Comparison of ENCODE assay signal across 8 cellular contexts in genomic region chr18:74147779-74148542, GRCh38. TPM values are rescaled to one million over a fixed set of nuclear protein-coding genes. Genes with fewer than 3 reads are reported as not detected.
A peak's percentile ranks its signal among the peaks of the same experiment; 100 is the strongest.
DNase-seq lines count a peak whose midpoint lies in the region; ATAC-seq and TF ChIP-seq lines count a peak whose summit lies in the region.

Gene FBXO15, minus strand, starts transcription at chr18:74147834. Its CDS starts 49 bp downstream, at chr18:74147785.
Gene TIMM21, plus strand, starts transcription at chr18:74148523. Its CDS starts 286 bp downstream, at chr18:74148809.

- peak within 1 kb of the TSS; percentile 78 to 94 (median 91) for H3K27ac ChIP-seq in BLaER1 treated with 17β-estradiol and CSF1 and Interleukin-3, amounts not matched to agents 10 nM and 100 nM
- peak within 1 kb of the TSS; percentile 95 for H3K27ac ChIP-seq in colonic mucosa

- peak within 1 kb of the TSS; percentile 97 for H3K27ac Mint-ChIP-seq in activated CD4-positive, alpha-beta T cell treated with anti-CD3 and anti-CD28 coated beads, Interleukin-2, amount 10 ng/mL, durations not matched to agents 24 days and 14 days

- DNase-seq in NCI-H526 (lab: John Stamatoyannopoulos, UW), result peak; percentile 95 to 97
- peak; percentile 99 for DNase-seq in activated CD4-positive, alpha-beta T cell treated with anti-CD3 and anti-CD28 coated beads, Interleukin-2, amount 10 ng/mL, durations not matched to agents 24 days and 14 days
- DNase-seq in colonic mucosa, result peak; percentile 96
- DNase-seq in kidney tubule cell (ENCODE audit: low spot score), result peak; percentile 97
- peak; percentile 83 to 89 for DNase-seq in stimulated activated CD4-positive, alpha-beta T cell treated with anti-CD3 and anti-CD28 coated beads, Interleukin-1b, Interleukin-23, amount 100 ng/mL, for 1 hour (ENCODE audit: low read depth in 2 of 2)

- H3K27me3 ChIP-seq in BLaER1 treated with 17β-estradiol and CSF1 and Interleukin-3, amounts not matched to agents 10 nM and 100 nM, result no peaks in the 10 kb centered on the region
- no peaks in the 10 kb centered on the region for H3K27me3 ChIP-seq in colonic mucosa

- H3K4me2 ChIP-seq in BLaER1 treated with 17β-estradiol and CSF1 and Interleukin-3, amounts not matched to agents 10 nM and 100 nM, result peak within 1 kb of the TSS; percentile 86 to 97 (median 93)

- intact Hi-C loops in activated CD4-positive, alpha-beta T cell treated with anti-CD3 and anti-CD28 coated beads, Interleukin-2, amount 10 ng/mL, durations not matched to agents 24 days and 14 days (cut with micrococcal nuclease), result loop anchor here (1.0 to 10.0 kb wide), 8 partner anchors 8 to 1067 kb away; partner anchors contain the start of genes TSHZ1 and ZNF407
- intact Hi-C loops in colonic mucosa (cut with DNase I), result no loop called here

- peaks cover 30 to 41% (median 35%) of the 10 kb centered on the region in 10 experiments for H3K4me1 ChIP-seq in BLaER1 treated with 17β-estradiol and CSF1 and Interleukin-3, amounts not matched to agents 10 nM and 100 nM
- peaks cover 10% of the 10 kb centered on the region for H3K4me1 ChIP-seq in colonic mucosa

- H3K36me3 Mint-ChIP-seq in activated CD4-positive, alpha-beta T cell treated with anti-CD3 and anti-CD28 coated beads, Interleukin-2, amount 10 ng/mL, durations not matched to agents 24 days and 14 days (ENCODE audit: low read depth), result peaks cover 22% of the 10 kb centered on the region

- peak within 1 kb of the TSS; percentile 98 for H3K4me3 Mint-ChIP-seq in activated CD4-positive, alpha-beta T cell treated with anti-CD3 and anti-CD28 coated beads, Interleukin-2, amount 10 ng/mL, durations not matched to agents 24 days and 14 days

- H3K9ac ChIP-seq in BLaER1 treated with 17β-estradiol and CSF1 and Interleukin-3, amounts not matched to agents 10 nM and 100 nM, result peak within 1 kb of the TSS; percentile 82 to 90 (median 85)
- H3K9ac ChIP-seq in colonic mucosa (ENCODE audit: low read depth in 2 of 2, low read length in 2 of 2), result peak within 1 kb of the TSS; percentile 77 to 98

- peaks cover 5% of the 10 kb centered on the region for H3K27me3 Mint-ChIP-seq in activated CD4-positive, alpha-beta T cell treated with anti-CD3 and anti-CD28 coated beads, Interleukin-2, amount 10 ng/mL, durations not matched to agents 24 days and 14 days

- H3K9me3 Mint-ChIP-seq in activated CD4-positive, alpha-beta T cell treated with anti-CD3 and anti-CD28 coated beads, Interleukin-2, amount 10 ng/mL, durations not matched to agents 24 days and 14 days, result no peaks in the 10 kb centered on the region

- no peak for TF ChIP-seq CTCF in colonic mucosa (IDR thresholded peaks at IDR 0.05)

- peak; percentile 85 for ATAC-seq in GM19328 (IDR thresholded peaks at IDR 0.05; ENCODE audit: unreplicated experiment)
- peak; percentile 86 for ATAC-seq in HG03469 (IDR thresholded peaks at IDR 0.05; ENCODE audit: unreplicated experiment)

- H3K36me3 ChIP-seq in BLaER1 treated with 17β-estradiol and CSF1 and Interleukin-3, amounts not matched to agents 10 nM and 100 nM, result peaks cover 0 to 36% (median 30%) of the 10 kb centered on the region in 11 experiments; a peak in 18 of 22 replicates
- no peaks in the 10 kb centered on the region for H3K36me3 ChIP-seq in colonic mucosa

- H3K4me1 Mint-ChIP-seq in activated CD4-positive, alpha-beta T cell treated with anti-CD3 and anti-CD28 coated beads, Interleukin-2, amount 10 ng/mL, durations not matched to agents 24 days and 14 days, result peaks cover 50% of the 10 kb centered on the region

- H4K20me1 ChIP-seq in BLaER1 treated with 17β-estradiol and CSF1 and Interleukin-3, amounts not matched to agents 10 nM and 100 nM, result peaks cover 4 to 23% (median 12%) of the 10 kb centered on the region in 11 experiments; a peak in 13 of 22 replicates

- H3K9me3 ChIP-seq in BLaER1 treated with 17β-estradiol and CSF1 and Interleukin-3, amounts not matched to agents 10 nM and 100 nM (replicated peaks in 1 of 11), result no peaks in the 10 kb centered on the region
- H3K9me3 ChIP-seq in colonic mucosa, result no peaks in the 10 kb centered on the region

- H3K4me3 ChIP-seq in BLaER1 treated with 17β-estradiol and CSF1 and Interleukin-3, amounts not matched to agents 10 nM and 100 nM, result peak within 1 kb of the TSS; percentile 74 to 96 (median 80)
- peak within 1 kb of the TSS; percentile 54 for H3K4me3 ChIP-seq in colonic mucosa

RNA-seq across cellular contexts. Expression of gene FBXO15, which starts in this region (rescaled TPM):
- total RNA-seq in activated CD4-positive, alpha-beta T cell treated with anti-CD3 and anti-CD28 coated beads, Interleukin-2, amount 10 ng/mL, durations not matched to agents 24 days and 14 days, result 1.2 and 1.3 TPM in 2 replicates
- not detected for total RNA-seq in colonic mucosa

RNA-seq across cellular contexts. Expression of gene TIMM21, which starts in this region (rescaled TPM):
- total RNA-seq in activated CD4-positive, alpha-beta T cell treated with anti-CD3 and anti-CD28 coated beads, Interleukin-2, amount 10 ng/mL, durations not matched to agents 24 days and 14 days, result 61.8 and 71.8 TPM in 2 replicates
- 10 to 100 TPM; 29.6 to 45.5 TPM for total RNA-seq in colonic mucosa

Comparison
In these comparisons a context has a peak if more than half of its experiments do, and no peak if none do; other contexts are left out.
1. Peak in every context shown above with its lines: DNase-seq, ATAC-seq, H3K4me3 ChIP-seq and H3K27ac ChIP-seq.